Comparison of ENCODE assay signal across 12 cellular contexts in genomic region chr2:240884745-240885144, GRCh38. TPM values are rescaled to one million over a fixed set of nuclear protein-coding genes. Genes with fewer than 3 reads are reported as not detected.
"Had no signal": no experiment of that assay in that cellular context is flagged by ENCODE, and none has a peak within 500 bp of the region (broad histone marks: within the 10 kb centered on the region; RNA-seq: fewer than 3 reads in every experiment).

No MANE protein-coding gene starts in this region.

- H3K4me1 ChIP-seq: HAP-1 had no signal

- H3K4me2 ChIP-seq: GM23338 had no signal

- H3K4me3 ChIP-seq: GM23248, GM23338, HAP-1 had no signal

- ATAC-seq: GM23338, HCT116 had no signal

- H3K27ac ChIP-seq: GM23248 had no signal

- H3K9me3 ChIP-seq: HAP-1 had no signal

- FAIRE-seq: H1, H54 had no signal

- H3K9ac ChIP-seq: GM23248 had no signal

- H3K36me3 ChIP-seq: HAP-1 had no signal

- H2AFZ ChIP-seq: GM23248, GM23338 had no signal

- DNase-seq: GM23248, GOT3, H9, HCEC 1CT, HFFc6 had no signal

RNA-seq across cellular contexts. Expression of gene MAB21L4, which starts 11.2 kb away (rescaled TPM):
- total RNA-seq: GM23248, GM23338, H1, H4, H7, HFFc6 had no signal
- polyA plus RNA-seq: GM23248, GM23338 had no signal

RNA-seq across cellular contexts. Expression of gene AGXT, which starts 16.1 kb away (rescaled TPM):
- total RNA-seq: GM23248, GM23338, H1, H4, H7, H9, HFFc6 had no signal
- polyA plus RNA-seq: GM23248, GM23338 had no signal

RNA-seq across cellular contexts. Expression of gene CROCC2, which starts 21.4 kb away (rescaled TPM):
- total RNA-seq: GM23338, H1, H4, H9, HFFc6 had no signal
- polyA plus RNA-seq: GM23248, GM23338, H1 had no signal
